ENCODE assay signal across 18 cellular contexts in genomic region chr6:166309977-166310376, GRCh38. TPM values are rescaled to one million over a fixed set of nuclear protein-coding genes. Genes with fewer than 3 reads are reported as not detected.
DNase-seq lines count a peak whose midpoint lies in the region; TF ChIP-seq lines count a peak whose summit lies in the region.
"Had no signal": no experiment of that assay in that cellular context is flagged by ENCODE, and none has a peak within 500 bp of the region (broad histone marks: within the 10 kb centered on the region; RNA-seq: fewer than 3 reads in every experiment).

No MANE protein-coding gene starts in this region.

- peaks cover 70% of the 10 kb centered on the region for H3K27me3 Mint-ChIP-seq in nephron progenitor cell (ENCODE audit: low read depth, poor library complexity)
- H3K27me3 Mint-ChIP-seq in chondrocyte (ENCODE audit: low read depth), result peaks cover 26% of the 10 kb centered on the region

- H3K36me3 Mint-ChIP-seq in nephron progenitor cell (ENCODE audit: low read depth), result no peaks in the 10 kb centered on the region
- H3K36me3 Mint-ChIP-seq in chondrocyte (ENCODE audit: low read depth), result no peaks in the 10 kb centered on the region
- H3K36me3 Mint-ChIP-seq: CD8-positive, alpha-beta memory T cell had no signal

- peak; percentile 32 for DNase-seq in activated CD8-positive, alpha-beta memory T cell treated with anti-CD3 and anti-CD28 coated beads for 24 hours
- DNase-seq in activated CD8-positive, alpha-beta memory T cell treated with anti-CD3 and anti-CD28 coated beads, Interleukin-2, amount 50 U/mL, for 48 hours, result no peak
- DNase-seq in nephron progenitor cell, result no peak
- DNase-seq in substantia nigra (lab: John Stamatoyannopoulos, UW), result no peak
- no peak for DNase-seq in chondrocyte (ENCODE audit: low spot score)
- no peak for DNase-seq in SHP77 (lab: John Stamatoyannopoulos, UW)
- DNase-seq: BE2C; CD4-positive, alpha-beta T cell; CD8-positive, alpha-beta memory T cell; DMS 273 treated with DMSO at 0.1 percent for 48 hours; EL; GDM1; GM23248; H9 had no signal

- no peak overlapping the region for H3K27ac Mint-ChIP-seq in nephron progenitor cell
- H3K27ac Mint-ChIP-seq in chondrocyte (ENCODE audit: unreplicated experiment), result no peak overlapping the region
- H3K27ac Mint-ChIP-seq: CD14-positive monocyte; CD4-positive, alpha-beta T cell; CD8-positive, alpha-beta memory T cell; H9 had no signal

- TF ChIP-seq CTCF in nephron progenitor cell (IDR thresholded peaks at IDR 0.05) (no peak), chondrocyte (IDR thresholded peaks at IDR 0.05) (no peak)

- H3K9me3 Mint-ChIP-seq in nephron progenitor cell, result no peaks in the 10 kb centered on the region
- no peaks in the 10 kb centered on the region for H3K9me3 Mint-ChIP-seq in chondrocyte (ENCODE audit: low read depth)
- H3K9me3 Mint-ChIP-seq: CD4-positive, alpha-beta T cell; CD8-positive, alpha-beta memory T cell had no signal

- H3K4me1 Mint-ChIP-seq in nephron progenitor cell (no peaks in the 10 kb centered on the region), chondrocyte (ENCODE audit: low read depth) (peaks cover 8% of the 10 kb centered on the region)

- H3K4me3 Mint-ChIP-seq in nephron progenitor cell (peak overlapping the region; percentile 20), chondrocyte (ENCODE audit: unreplicated experiment) (no peak overlapping the region)
- H3K4me3 Mint-ChIP-seq: CD4-positive, alpha-beta T cell; H9 had no signal

- H3K27ac ChIP-seq in substantia nigra (ENCODE audit: low read depth, low read length, poor library complexity, severe bottlenecking), result peak overlapping the region; percentile 95
- H3K27ac ChIP-seq: 22Rv1; BLaER1 treated with 17β-estradiol and CSF1 and Interleukin-3, amounts not matched to agents 10 nM and 100 nM; GM23248 had no signal

RNA-seq across cellular contexts. Expression of gene PRR18, which starts 1.8 kb away (rescaled TPM):
- 0.36 to 0.70 TPM in 2 of 3 replicates, not detected in the other for total RNA-seq in chondrocyte
- total RNA-seq: CD4-positive, alpha-beta T cell; GM23248; H4; H9 had no signal

RNA-seq across cellular contexts. Expression of gene SFT2D1, which starts 32.4 kb away (rescaled TPM):
- 19.0 to 30.0 TPM (median 26.0 TPM) in 3 replicates for total RNA-seq in chondrocyte
